14 cellular contexts compared by ENCODE assay signal in genomic region chr11:75809991-75810390, GRCh38.
"Had no signal": no experiment of that assay in that cellular context is flagged by ENCODE, and none has a peak within 500 bp of the region (broad histone marks: within the 10 kb centered on the region; RNA-seq: fewer than 3 reads in every experiment).

No MANE protein-coding gene starts in this region.

- H3K9me3 ChIP-seq: body of pancreas, ovary, sigmoid colon, spleen, uterus had no signal

- H2AFZ ChIP-seq: neural progenitor cell had no signal

- H3K27me3 Mint-ChIP-seq: activated CD4-positive, alpha-beta memory T cell treated with anti-CD3 and anti-CD28 coated beads for 36 hours; activated CD4-positive, alpha-beta T cell treated with anti-CD3 and anti-CD28 coated beads for 36 hours; activated naive CD8-positive, alpha-beta T cell; activated T-cell treated with anti-CD3 and anti-CD28 coated beads, Interleukin-2, amount 50 U/mL, for 24 hours had no signal

- DNase-seq: activated CD4-positive, alpha-beta memory T cell treated with anti-CD3 and anti-CD28 coated beads for 36 hours; activated CD4-positive, alpha-beta T cell treated with anti-CD3 and anti-CD28 coated beads for 36 hours; activated T-cell treated with anti-CD3 and anti-CD28 coated beads, Interleukin-2, amount 50 U/mL, for 24 hours; amygdala; body of pancreas; caudate nucleus; left colon; ovary; sigmoid colon; spleen; uterus; WERI-Rb-1 had no signal

- H3K4me1 ChIP-seq: body of pancreas had no signal

- H3K9me3 Mint-ChIP-seq: activated CD4-positive, alpha-beta memory T cell treated with anti-CD3 and anti-CD28 coated beads for 36 hours; activated T-cell treated with anti-CD3 and anti-CD28 coated beads, Interleukin-2, amount 50 U/mL, for 24 hours; neural progenitor cell had no signal

- H3K4me3 Mint-ChIP-seq: activated CD4-positive, alpha-beta memory T cell treated with anti-CD3 and anti-CD28 coated beads for 36 hours; activated CD4-positive, alpha-beta T cell treated with anti-CD3 and anti-CD28 coated beads for 36 hours; activated naive CD8-positive, alpha-beta T cell; activated T-cell treated with anti-CD3 and anti-CD28 coated beads, Interleukin-2, amount 50 U/mL, for 24 hours; neural progenitor cell had no signal

- H3K4me3 ChIP-seq: body of pancreas, neural progenitor cell, ovary, sigmoid colon, spleen, uterus had no signal

- H3K27ac Mint-ChIP-seq: activated CD4-positive, alpha-beta memory T cell treated with anti-CD3 and anti-CD28 coated beads for 36 hours; activated CD4-positive, alpha-beta T cell treated with anti-CD3 and anti-CD28 coated beads for 36 hours; activated naive CD8-positive, alpha-beta T cell; activated T-cell treated with anti-CD3 and anti-CD28 coated beads, Interleukin-2, amount 50 U/mL, for 24 hours; neural progenitor cell had no signal

- H3K36me3 ChIP-seq: neural progenitor cell, ovary, sigmoid colon, spleen, uterus, WERI-Rb-1 had no signal

- H3K36me3 Mint-ChIP-seq: activated CD4-positive, alpha-beta memory T cell treated with anti-CD3 and anti-CD28 coated beads for 36 hours; activated naive CD8-positive, alpha-beta T cell; neural progenitor cell had no signal

- H3K27me3 ChIP-seq: body of pancreas, neural progenitor cell, ovary, sigmoid colon, spleen, uterus had no signal

- ATAC-seq: activated CD4-positive, alpha-beta T cell treated with anti-CD3 and anti-CD28 coated beads for 36 hours; body of pancreas; left colon had no signal

- H3K27ac ChIP-seq: body of pancreas, neural progenitor cell, ovary, sigmoid colon, uterus, WERI-Rb-1 had no signal

- H3K4me2 ChIP-seq: neural progenitor cell had no signal
